33 cellular contexts compared by ENCODE assay signal in the genomic region with DNA sequence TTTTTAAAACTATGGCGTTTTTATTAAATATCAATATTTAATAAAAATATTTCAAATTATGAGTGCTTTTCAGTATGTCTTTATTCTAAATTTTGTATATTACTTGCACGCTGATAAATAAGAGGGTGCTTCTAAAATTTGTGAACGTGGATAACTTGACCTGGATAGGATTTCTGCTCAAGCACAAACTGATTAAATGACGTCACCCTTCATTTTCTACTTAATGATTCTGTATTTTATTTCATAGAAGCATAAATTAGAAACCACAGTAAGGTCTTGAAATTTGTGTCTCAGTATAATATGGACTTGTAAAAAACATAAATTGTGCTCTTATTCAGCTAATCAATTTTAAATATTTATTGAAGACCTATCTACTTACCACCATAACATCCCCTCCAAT.
"Had no signal": no experiment of that assay in that cellular context is flagged by ENCODE, and none has a peak within 500 bp of the region (broad histone marks: within the 10 kb centered on the region; RNA-seq: fewer than 3 reads in every experiment).

No MANE protein-coding gene starts in this region.

- H3K27ac ChIP-seq: adrenal gland, ascending aorta, body of pancreas, brain microvascular endothelial cell, breast epithelium, cardiac muscle cell had no signal

- H3K9me3 ChIP-seq: adrenal gland, ascending aorta, body of pancreas, breast epithelium had no signal

- ATAC-seq: activated naive CD4-positive, alpha-beta T cell treated with anti-CD3 and anti-CD28 coated beads, Interleukin-2, amount 50 U/mL, for 72 hours; activated naive CD8-positive, alpha-beta T cell treated with anti-CD3 and anti-CD28 coated beads, Interleukin-2, amount 50 U/mL, for 24 hours; activated T-cell treated with anti-CD3 and anti-CD28 coated beads, Interleukin-2, amount 50 U/mL, for 4 hours; activated T-cell treated with anti-CD3 and anti-CD28 coated beads, Interleukin-2, amount 50 U/mL, for 72 hours; activated T-helper 17 cell treated with anti-CD3 and anti-CD28 coated beads, Interleukin-2, amount 50 U/mL, for 72 hours; body of pancreas had no signal

- H3K4me1 ChIP-seq: ascending aorta, body of pancreas, breast epithelium had no signal

- H3K36me3 ChIP-seq: adrenal gland, ascending aorta, brain microvascular endothelial cell, breast epithelium, cardiac muscle cell had no signal

- DNase-seq: activated effector memory CD4-positive, alpha-beta T cell treated with anti-CD3 and anti-CD28 coated beads, Interleukin-2, amount 50 U/mL, for 16 hours; activated effector memory CD4-positive, alpha-beta T cell treated with Interleukin-2 at 50 U/mL for 16 hours; activated gamma-delta T cell; activated gamma-delta T cell treated with Interleukin-2 at 50 U/mL for 16 hours; activated naive CD4-positive, alpha-beta T cell; activated naive CD4-positive, alpha-beta T cell treated with anti-CD3 and anti-CD28 coated beads for 36 hours; activated naive CD4-positive, alpha-beta T cell treated with anti-CD3 and anti-CD28 coated beads, Interleukin-2, amount 10 ng/mL, durations not matched to agents 7 days and 5 days; activated naive CD4-positive, alpha-beta T cell treated with anti-CD3 and anti-CD28 coated beads, Interleukin-2, amount 50 U/mL, for 16 hours; activated naive CD4-positive, alpha-beta T cell treated with Interleukin-2 at 50 U/mL for 16 hours; activated naive CD8-positive, alpha-beta T cell treated with anti-CD3 and anti-CD28 coated beads for 36 hours; activated naive CD8-positive, alpha-beta T cell treated with anti-CD3 and anti-CD28 coated beads, Interleukin-2, amount 10 ng/mL, durations not matched to agents 7 days and 5 days; activated naive CD8-positive, alpha-beta T cell treated with anti-CD3 and anti-CD28 coated beads, Interleukin-2, amount 50 U/mL, for 24 hours; activated T-cell treated with anti-CD3 and anti-CD28 coated beads, Interleukin-2, amount 50 U/mL, for 24 hours; activated T-cell treated with anti-CD3 and anti-CD28 coated beads, Interleukin-2, amount 50 U/mL, for 4 hours; activated T-cell treated with anti-CD3 and anti-CD28 coated beads, Interleukin-2, amount 50 U/mL, for 48 hours; activated T-cell treated with anti-CD3 and anti-CD28 coated beads, Interleukin-2, amount 50 U/mL, for 72 hours; adrenal gland; amniotic stem cell; amygdala; anterior cingulate cortex; aorta; body of pancreas; brain microvascular endothelial cell; caudate nucleus; central memory CD4-positive, alpha-beta T cell; cerebellar nuclear complex had no signal

- H3K4me3 ChIP-seq: adrenal gland, ascending aorta, body of pancreas, breast epithelium, cardiac muscle cell had no signal

- FAIRE-seq: astrocyte, bronchial epithelial cell had no signal

- H3K27me3 ChIP-seq: adrenal gland, ascending aorta, body of pancreas, brain microvascular endothelial cell, breast epithelium, cardiac muscle cell had no signal
